ENCODE assay signal across 16 cellular contexts in genomic region chr22:33405194-33405593, GRCh38.
"Had no signal": no experiment of that assay in that cellular context is flagged by ENCODE, and none has a peak within 500 bp of the region (broad histone marks: within the 10 kb centered on the region; RNA-seq: fewer than 3 reads in every experiment).

No MANE protein-coding gene starts in this region.

- H3K4me1 ChIP-seq: ascending aorta, foreskin keratinocyte, lower lobe of right lung, prostate gland, testis, upper lobe of right lung had no signal

- H3K27me3 ChIP-seq: ascending aorta, foreskin keratinocyte, testis, upper lobe of right lung had no signal

- DNase-seq: activated CD4-positive, alpha-beta T cell treated with anti-CD3 and anti-CD28 coated beads for 48 hours; activated CD8-positive, alpha-beta memory T cell treated with anti-CD3 and anti-CD28 coated beads, Interleukin-2, amount 50 U/mL, for 48 hours; activated CD8-positive, alpha-beta T cell treated with anti-CD3 and anti-CD28 coated beads, Interleukin-2, amount 10 ng/mL, durations not matched to agents 7 days and 5 days; activated naive CD4-positive, alpha-beta T cell treated with Interleukin-2 at 50 U/mL for 16 hours; activated naive CD8-positive, alpha-beta T cell treated with anti-CD3 and anti-CD28 coated beads, Interleukin-2, amount 50 U/mL, for 24 hours; foreskin keratinocyte; islet precursor cell; lower lobe of right lung; naive thymus-derived CD4-positive, alpha-beta T cell; stimulated activated CD4-positive, alpha-beta T cell treated with anti-CD3 and anti-CD28 coated beads, Interleukin-4, amount 100 ng/mL, for 1 hour; stimulated activated CD8-positive, alpha-beta memory T cell treated with anti-CD3 and anti-CD28 coated beads, Interleukin-4, amount 100 ng/mL, for 48 hours; stimulated activated naive CD8-positive, alpha-beta T cell treated with anti-CD3 and anti-CD28 coated beads, Interleukin-15, amount 100 ng/mL, for 72 hours; testis; upper lobe of right lung had no signal

- H3K27ac ChIP-seq: ascending aorta, foreskin keratinocyte, lower lobe of right lung, prostate gland, testis, upper lobe of right lung had no signal

- H3K4me3 Mint-ChIP-seq: activated CD8-positive, alpha-beta T cell treated with anti-CD3 and anti-CD28 coated beads, Interleukin-2, amount 10 ng/mL, durations not matched to agents 7 days and 5 days; activated naive CD8-positive, alpha-beta T cell treated with anti-CD3 and anti-CD28 coated beads, Interleukin-2, amount 50 U/mL, for 24 hours; naive thymus-derived CD4-positive, alpha-beta T cell; stimulated activated naive CD8-positive, alpha-beta T cell treated with anti-CD3 and anti-CD28 coated beads, Interleukin-15, amount 100 ng/mL, for 72 hours had no signal

- H3K4me1 Mint-ChIP-seq: activated naive CD8-positive, alpha-beta T cell treated with anti-CD3 and anti-CD28 coated beads, Interleukin-2, amount 50 U/mL, for 24 hours; stimulated activated naive CD8-positive, alpha-beta T cell treated with anti-CD3 and anti-CD28 coated beads, Interleukin-15, amount 100 ng/mL, for 72 hours had no signal

- H3K27me3 Mint-ChIP-seq: stimulated activated naive CD8-positive, alpha-beta T cell treated with anti-CD3 and anti-CD28 coated beads, Interleukin-15, amount 100 ng/mL, for 72 hours had no signal

- H3K36me3 Mint-ChIP-seq: naive thymus-derived CD4-positive, alpha-beta T cell had no signal

- ATAC-seq: activated CD8-positive, alpha-beta T cell treated with anti-CD3 and anti-CD28 coated beads, Interleukin-2, amount 10 ng/mL, durations not matched to agents 7 days and 5 days; activated naive CD8-positive, alpha-beta T cell treated with anti-CD3 and anti-CD28 coated beads, Interleukin-2, amount 50 U/mL, for 24 hours; foreskin keratinocyte; lower lobe of right lung; naive thymus-derived CD4-positive, alpha-beta T cell; stimulated activated naive CD8-positive, alpha-beta T cell treated with anti-CD3 and anti-CD28 coated beads, Interleukin-15, amount 100 ng/mL, for 72 hours; upper lobe of right lung had no signal

- H3K36me3 ChIP-seq: ascending aorta, lower lobe of right lung, prostate gland, upper lobe of right lung had no signal

- H3K9me3 Mint-ChIP-seq: activated naive CD8-positive, alpha-beta T cell treated with anti-CD3 and anti-CD28 coated beads, Interleukin-2, amount 50 U/mL, for 24 hours; stimulated activated naive CD8-positive, alpha-beta T cell treated with anti-CD3 and anti-CD28 coated beads, Interleukin-15, amount 100 ng/mL, for 72 hours had no signal

- H3K9me3 ChIP-seq: ascending aorta, lower lobe of right lung, prostate gland, testis, upper lobe of right lung had no signal

- H3K27ac Mint-ChIP-seq: activated CD8-positive, alpha-beta T cell treated with anti-CD3 and anti-CD28 coated beads, Interleukin-2, amount 10 ng/mL, durations not matched to agents 7 days and 5 days; activated naive CD8-positive, alpha-beta T cell treated with anti-CD3 and anti-CD28 coated beads, Interleukin-2, amount 50 U/mL, for 24 hours; naive thymus-derived CD4-positive, alpha-beta T cell; stimulated activated naive CD8-positive, alpha-beta T cell treated with anti-CD3 and anti-CD28 coated beads, Interleukin-15, amount 100 ng/mL, for 72 hours had no signal

- H3K4me3 ChIP-seq: ascending aorta, lower lobe of right lung, prostate gland, testis, upper lobe of right lung had no signal
